In genomic region chr18:63223837-63224236, GRCh38 we compare ENCODE assay signal across 13 cellular contexts.
A peak's percentile ranks its signal among the peaks of the same experiment; 100 is the strongest.
DNase-seq lines count a peak whose midpoint lies in the region; ATAC-seq and TF ChIP-seq lines count a peak whose summit lies in the region.
"Had no signal": no experiment of that assay in that cellular context is flagged by ENCODE, and none has a peak within 500 bp of the region (broad histone marks: within the 10 kb centered on the region; RNA-seq: fewer than 3 reads in every experiment).

No MANE protein-coding gene starts in this region.

- peaks cover 81% of the 10 kb centered on the region for H3K4me1 Mint-ChIP-seq in activated T-cell treated with anti-CD3 and anti-CD28 coated beads, Interleukin-2, amount 50 U/mL, for 24 hours (ENCODE audit: low read depth)
- peaks cover 61% of the 10 kb centered on the region for H3K4me1 Mint-ChIP-seq in activated T-helper 2 cell treated with anti-CD3 and anti-CD28 coated beads, Interferon-gamma antibody, Interleukin-2, Interleukin-4, amounts not matched to agents 10 μg/mL and 5 μg/mL and 100 μg/mL, durations not matched to agents 14 hours and 24 hours and 36 hours (ENCODE audit: low read depth)
- H3K4me1 Mint-ChIP-seq in stimulated activated effector memory CD8-positive, alpha-beta T cell treated with anti-CD3 and anti-CD28 coated beads, Interleukin-12 subunit alpha, Interleukin-12 subunit beta, amount 100 ng/mL, for 72 hours: peaks cover 80% of the 10 kb centered on the region

- H3K27ac ChIP-seq in coronary artery: no peak overlapping the region
- H3K27ac ChIP-seq: parathyroid adenoma, upper lobe of right lung had no signal

- H3K36me3 Mint-ChIP-seq in activated T-cell treated with anti-CD3 and anti-CD28 coated beads, Interleukin-2, amount 50 U/mL, for 24 hours (ENCODE audit: low read depth): peaks cover 56% of the 10 kb centered on the region
- H3K36me3 Mint-ChIP-seq in activated T-helper 2 cell treated with anti-CD3 and anti-CD28 coated beads, Interferon-gamma antibody, Interleukin-2, Interleukin-4, amounts not matched to agents 10 μg/mL and 5 μg/mL and 100 μg/mL, durations not matched to agents 14 hours and 24 hours and 36 hours (ENCODE audit: low read depth): peaks cover 85% of the 10 kb centered on the region
- H3K36me3 Mint-ChIP-seq in stimulated activated effector memory CD8-positive, alpha-beta T cell treated with anti-CD3 and anti-CD28 coated beads, Interleukin-12 subunit alpha, Interleukin-12 subunit beta, amount 100 ng/mL, for 72 hours: peaks cover 95% of the 10 kb centered on the region

- peak overlapping the region; percentile 90 for H3K27ac Mint-ChIP-seq in activated T-cell treated with anti-CD3 and anti-CD28 coated beads, Interleukin-2, amount 50 U/mL, for 24 hours
- H3K27ac Mint-ChIP-seq in activated T-helper 2 cell treated with anti-CD3 and anti-CD28 coated beads, Interferon-gamma antibody, Interleukin-2, Interleukin-4, amounts not matched to agents 10 μg/mL and 5 μg/mL and 100 μg/mL, durations not matched to agents 14 hours and 24 hours and 36 hours: peak overlapping the region; percentile 56
- peak overlapping the region; percentile 68 for H3K27ac Mint-ChIP-seq in stimulated activated effector memory CD8-positive, alpha-beta T cell treated with anti-CD3 and anti-CD28 coated beads, Interleukin-12 subunit alpha, Interleukin-12 subunit beta, amount 100 ng/mL, for 72 hours

- in situ Hi-C loops in KBM-7 (cut with MboI; ENCODE audit: low pct_unique_long_range_greater_than_20kb, low sequenced_read_pairs): no loop called here

- H3K9me3 Mint-ChIP-seq in activated T-cell treated with anti-CD3 and anti-CD28 coated beads, Interleukin-2, amount 50 U/mL, for 24 hours: peaks cover 9% of the 10 kb centered on the region
- H3K9me3 Mint-ChIP-seq in activated T-helper 2 cell treated with anti-CD3 and anti-CD28 coated beads, Interferon-gamma antibody, Interleukin-2, Interleukin-4, amounts not matched to agents 10 μg/mL and 5 μg/mL and 100 μg/mL, durations not matched to agents 14 hours and 24 hours and 36 hours: peaks cover 10% of the 10 kb centered on the region
- peaks cover 7% of the 10 kb centered on the region for H3K9me3 Mint-ChIP-seq in stimulated activated effector memory CD8-positive, alpha-beta T cell treated with anti-CD3 and anti-CD28 coated beads, Interleukin-12 subunit alpha, Interleukin-12 subunit beta, amount 100 ng/mL, for 72 hours

- peak overlapping the region; percentile 23 for H3K4me3 Mint-ChIP-seq in activated T-cell treated with anti-CD3 and anti-CD28 coated beads, Interleukin-2, amount 50 U/mL, for 24 hours
- H3K4me3 Mint-ChIP-seq in activated T-helper 2 cell treated with anti-CD3 and anti-CD28 coated beads, Interferon-gamma antibody, Interleukin-2, Interleukin-4, amounts not matched to agents 10 μg/mL and 5 μg/mL and 100 μg/mL, durations not matched to agents 14 hours and 24 hours and 36 hours (ENCODE audit: low read depth): peak overlapping the region; percentile 17
- H3K4me3 Mint-ChIP-seq in stimulated activated effector memory CD8-positive, alpha-beta T cell treated with anti-CD3 and anti-CD28 coated beads, Interleukin-12 subunit alpha, Interleukin-12 subunit beta, amount 100 ng/mL, for 72 hours: peak overlapping the region; percentile 33

- no peak overlapping the region for H3K4me3 ChIP-seq in coronary artery
- H3K4me3 ChIP-seq: upper lobe of right lung had no signal

- no peak for TF ChIP-seq CTCF in coronary artery (IDR thresholded peaks at IDR 0.05)

- no peak for DNase-seq in activated T-cell treated with anti-CD3 and anti-CD28 coated beads, Interleukin-2, amount 50 U/mL, for 24 hours
- no peak for DNase-seq in activated T-cell treated with anti-CD3 and anti-CD28 coated beads, Interleukin-2, amount 50 U/mL, for 1 hour
- peak; percentile 23 for DNase-seq in KBM-7
- DNase-seq in activated T-helper 2 cell treated with anti-CD3 and anti-CD28 coated beads, Interferon-gamma antibody, Interleukin-2, Interleukin-4, amounts not matched to agents 10 μg/mL and 5 μg/mL and 100 μg/mL, durations not matched to agents 14 hours and 24 hours and 36 hours (ENCODE audit: low spot score): no peak
- no peak for DNase-seq in stimulated activated effector memory CD8-positive, alpha-beta T cell treated with anti-CD3 and anti-CD28 coated beads, Interleukin-12 subunit alpha, Interleukin-12 subunit beta, amount 100 ng/mL, for 72 hours (ENCODE audit: low spot score in 2 of 2)
- no peak for DNase-seq in DMS79 (lab: John Stamatoyannopoulos, UW)
- no peak for DNase-seq in coronary artery (ENCODE audit: low spot score)
- no peak for DNase-seq in SKM-1 treated with dmso at 0.1 percent for 144 hours (lab: John Stamatoyannopoulos, UW; ENCODE audit: unreplicated experiment)
- DNase-seq: KG1, left ventricle myocardium superior, NCI-H1694 treated with DMSO at 0.1 percent for 48 hours, upper lobe of right lung had no signal

- intact Hi-C loops in activated T-helper 2 cell treated with anti-CD3 and anti-CD28 coated beads, Interferon-gamma antibody, Interleukin-2, Interleukin-4, amounts not matched to agents 10 μg/mL and 5 μg/mL and 100 μg/mL, durations not matched to agents 14 hours and 24 hours and 36 hours (cut with micrococcal nuclease): loop anchor here (1.0 kb wide), 1 partner anchor 8 kb away; no protein-coding TSS in a partner anchor

- no peak for ATAC-seq in stimulated activated effector memory CD8-positive, alpha-beta T cell treated with anti-CD3 and anti-CD28 coated beads, Interleukin-12 subunit alpha, Interleukin-12 subunit beta, amount 100 ng/mL, for 72 hours
- ATAC-seq: left ventricle myocardium superior, upper lobe of right lung had no signal

- no peaks in the 10 kb centered on the region for H3K27me3 Mint-ChIP-seq in activated T-cell treated with anti-CD3 and anti-CD28 coated beads, Interleukin-2, amount 50 U/mL, for 24 hours
- no peaks in the 10 kb centered on the region for H3K27me3 Mint-ChIP-seq in activated T-helper 2 cell treated with anti-CD3 and anti-CD28 coated beads, Interferon-gamma antibody, Interleukin-2, Interleukin-4, amounts not matched to agents 10 μg/mL and 5 μg/mL and 100 μg/mL, durations not matched to agents 14 hours and 24 hours and 36 hours (ENCODE audit: low read depth)
